Comparison of ENCODE assay signal across 8 cellular contexts in genomic region chr1:11479375-11479979, GRCh38. TPM values are rescaled to one million over a fixed set of nuclear protein-coding genes. Genes with fewer than 3 reads are reported as not detected.
DNase-seq lines count a peak whose midpoint lies in the region; ATAC-seq and TF ChIP-seq lines count a peak whose summit lies in the region.

No MANE protein-coding gene starts in this region.

- H3K36me3 ChIP-seq in BJ (ENCODE audit: control insufficient read depth, insufficient read depth, low read length): no peaks in the 10 kb centered on the region
- no peaks in the 10 kb centered on the region for H3K36me3 ChIP-seq in naive thymus-derived CD4-positive, alpha-beta T cell (ENCODE audit: control insufficient read depth in 2 of 3, insufficient read depth in 3 of 3, low read length in 3 of 3)

- POLR2A ChIA-PET in BJ (lab: Charles Lee): no interaction called here
- POLR2A ChIA-PET in naive thymus-derived CD4-positive, alpha-beta T cell (lab: Charles Lee): no interaction called here

- peak overlapping the region; percentile 50 to 88 (median 72) for H3K4me3 Mint-ChIP-seq in IgD-negative memory B cell
- peak overlapping the region; percentile 73 for H3K4me3 Mint-ChIP-seq in central memory CD8-positive, alpha-beta T cell
- peak overlapping the region in 9 of 10 donors; percentile 45 to 83 (median 64) for H3K4me3 Mint-ChIP-seq in naive thymus-derived CD4-positive, alpha-beta T cell

- H3K27ac Mint-ChIP-seq in IgD-negative memory B cell: no peak overlapping the region
- H3K27ac Mint-ChIP-seq in central memory CD8-positive, alpha-beta T cell (ENCODE audit: low read depth): no peak overlapping the region
- no peak overlapping the region for H3K27ac Mint-ChIP-seq in naive thymus-derived CD4-positive, alpha-beta T cell

- CTCF ChIA-PET in BJ (lab: Yijun Ruan, JAX): interaction anchor here (1.1 kb wide), 1 partner anchor 11 kb away, joined by 3 read pairs; no protein-coding TSS in a partner anchor
- CTCF ChIA-PET in naive thymus-derived CD4-positive, alpha-beta T cell (lab: Charles Lee): no interaction called here

- H3K4me1 ChIP-seq in naive thymus-derived CD4-positive, alpha-beta T cell (ENCODE audit: control insufficient read depth in 2 of 2, insufficient read depth in 2 of 2, low read length in 2 of 2): peaks cover 0 to 4% of the 10 kb centered on the region in 2 donors

- intact Hi-C loops in naive thymus-derived CD4-positive, alpha-beta T cell (cut with micrococcal nuclease): loop anchor here (1.0 to 10.0 kb wide), 3 partner anchors 163 to 255 kb away; partner anchors contain the start of gene AGTRAP (in 1 of the 2)

- DNase-seq in BJ (ENCODE audit: low read depth): no peak
- no peak for DNase-seq in central memory CD8-positive, alpha-beta T cell (ENCODE audit: low spot score in 2 of 2)
- DNase-seq in naive thymus-derived CD4-positive, alpha-beta T cell: no peak
- no peak for DNase-seq in occipital lobe (lab: John Stamatoyannopoulos, UW)
- no peak for DNase-seq in omental fat pad (ENCODE audit: low spot score)

- peaks cover 9% of the 10 kb centered on the region for H3K27me3 ChIP-seq in BJ (ENCODE audit: control insufficient read depth, insufficient read depth, low read length)
- peaks cover 0 to 6% of the 10 kb centered on the region in 2 donors for H3K27me3 ChIP-seq in naive thymus-derived CD4-positive, alpha-beta T cell (ENCODE audit: control insufficient read depth in 2 of 2, insufficient read depth in 2 of 2, low read length in 2 of 2)

- H3K9me3 ChIP-seq in naive thymus-derived CD4-positive, alpha-beta T cell (ENCODE audit: control insufficient read depth in 2 of 3, low read length in 3 of 3): no peaks in the 10 kb centered on the region

- H3K36me3 Mint-ChIP-seq in IgD-negative memory B cell: peaks cover 2% of the 10 kb centered on the region
- peaks cover 4% of the 10 kb centered on the region for H3K36me3 Mint-ChIP-seq in central memory CD8-positive, alpha-beta T cell (ENCODE audit: insufficient read depth)
- H3K36me3 Mint-ChIP-seq in naive thymus-derived CD4-positive, alpha-beta T cell: peaks cover 0 to 5% (median 0%) of the 10 kb centered on the region in 5 donors

- H3K27ac ChIP-seq in naive thymus-derived CD4-positive, alpha-beta T cell (ENCODE audit: low read depth, low read length): no peak overlapping the region

- H3K9me3 Mint-ChIP-seq in IgD-negative memory B cell: no peaks in the 10 kb centered on the region
- H3K9me3 Mint-ChIP-seq in central memory CD8-positive, alpha-beta T cell: no peaks in the 10 kb centered on the region
- H3K9me3 Mint-ChIP-seq in naive thymus-derived CD4-positive, alpha-beta T cell: peaks cover 0 to 9% (median 1%) of the 10 kb centered on the region in 11 donors

- peaks cover 45% of the 10 kb centered on the region for H3K27me3 Mint-ChIP-seq in IgD-negative memory B cell
- peaks cover 90% of the 10 kb centered on the region for H3K27me3 Mint-ChIP-seq in central memory CD8-positive, alpha-beta T cell
- peaks cover 32 to 43% (median 39%) of the 10 kb centered on the region in 5 donors for H3K27me3 Mint-ChIP-seq in naive thymus-derived CD4-positive, alpha-beta T cell

- H3K4me3 ChIP-seq in BJ (ENCODE audit: low read depth, low read length): peak overlapping the region; percentile 40
- H3K4me3 ChIP-seq in naive thymus-derived CD4-positive, alpha-beta T cell (ENCODE audit: low read length): peak overlapping the region; percentile 47

- TF ChIP-seq CTCF in BJ (IDR thresholded peaks at IDR 0.05; ENCODE audit: insufficient read depth, low read depth, low read length) (no peak), omental fat pad (IDR thresholded peaks at IDR 0.05) (no peak)

- ATAC-seq in central memory CD8-positive, alpha-beta T cell (replicated peaks; ENCODE audit: extremely low read depth, poor library complexity, severe bottlenecking): no peak
- ATAC-seq in naive thymus-derived CD4-positive, alpha-beta T cell: no peak
- ATAC-seq in GM21576 (IDR thresholded peaks at IDR 0.05; ENCODE audit: unreplicated experiment) (no peak), omental fat pad (ENCODE audit: low FRiP score) (no peak), HG03354 (IDR thresholded peaks at IDR 0.05; ENCODE audit: poor library complexity, severe bottlenecking, unreplicated experiment) (no peak)

- peaks cover 4 to 13% (median 9%) of the 10 kb centered on the region in 3 donors for H3K4me1 Mint-ChIP-seq in IgD-negative memory B cell
- H3K4me1 Mint-ChIP-seq in central memory CD8-positive, alpha-beta T cell: no peaks in the 10 kb centered on the region
- H3K4me1 Mint-ChIP-seq in naive thymus-derived CD4-positive, alpha-beta T cell: peaks cover 4 to 19% (median 16%) of the 10 kb centered on the region in 7 donors

RNA-seq across cellular contexts. Expression of gene DISP3, which starts 0.5 kb away (rescaled TPM):
- polyA plus RNA-seq in BJ (2011; rRNA removed) (0.02 TPM in 1 of 2 replicates, not detected in the other), IgD-negative memory B cell (not detected)
- polyA minus RNA-seq in BJ (2011; rRNA and poly(A)+ RNA removed): 0.05 TPM in 1 of 2 replicates, not detected in the other
- under 1 TPM; 0.14 to 0.95 (median 0.24) TPM for total RNA-seq in naive thymus-derived CD4-positive, alpha-beta T cell
- under 1 TPM; 0.46 to 0.53 TPM for polyA plus RNA-seq in naive thymus-derived CD4-positive, alpha-beta T cell
- total RNA-seq in occipital lobe (26.7 TPM), omental fat pad (under 1 TPM in 1 of 4 donors, not detected in 3; 0.09 TPM)

Comparison
In these comparisons a context has a peak if more than half of its experiments do, and no peak if none do; other contexts are left out.
1. RNA of gene DISP3, which starts 0.5 kb away (total RNA-seq): 26.7 TPM in occipital lobe (single experiment); 0.14 to 0.95 TPM in naive thymus-derived CD4-positive, alpha-beta T cell and 0.09 TPM in omental fat pad; every median in the first group is over 10 times any median in the second.
2. Peak in every context shown above with its lines, with median percentiles within 50 percentile points of each other: H3K4me3 Mint-ChIP-seq.